In genomic region chr6:127114214-127114613, GRCh38 we compare ENCODE assay signal across 34 cellular contexts. TPM values are rescaled to one million over a fixed set of nuclear protein-coding genes. Genes with fewer than 3 reads are reported as not detected.
"Had no signal": no experiment of that assay in that cellular context is flagged by ENCODE, and none has a peak within 500 bp of the region (broad histone marks: within the 10 kb centered on the region; RNA-seq: fewer than 3 reads in every experiment).

No MANE protein-coding gene starts in this region.

- H3K4me1 ChIP-seq: adrenal gland had no signal

- ATAC-seq: activated CD8-positive, alpha-beta memory T cell treated with anti-CD3 and anti-CD28 coated beads, Interleukin-2, amount 10 ng/mL, durations not matched to agents 7 days and 5 days; activated CD8-positive, alpha-beta T cell treated with anti-CD3 and anti-CD28 coated beads, Interleukin-2, amount 10 ng/mL, durations not matched to agents 7 days and 5 days; activated naive CD8-positive, alpha-beta T cell treated with anti-CD3 and anti-CD28 coated beads, Interleukin-2, amount 50 U/mL, for 24 hours; body of pancreas; effector memory CD8-positive, alpha-beta T cell; heart right ventricle; T-helper 17 cell had no signal

- DNase-seq: activated CD4-positive, alpha-beta memory T cell treated with anti-CD3 and anti-CD28 coated beads for 36 hours; activated CD4-positive, alpha-beta T cell treated with anti-CD3 and anti-CD28 coated beads for 36 hours; activated CD4-positive, alpha-beta T cell treated with anti-CD3 and anti-CD28 coated beads, Interleukin-2, amount 10 ng/mL, durations not matched to agents 24 days and 14 days; activated CD4-positive, CD25-positive, alpha-beta regulatory T cell; activated CD4-positive, CD25-positive, alpha-beta regulatory T cell treated with anti-CD3 and anti-CD28 coated beads, Interleukin-2, amount 50 U/mL, for 72 hours; activated CD8-positive, alpha-beta memory T cell treated with anti-CD3 and anti-CD28 coated beads, Interleukin-2, amount 10 ng/mL, durations not matched to agents 7 days and 5 days; activated CD8-positive, alpha-beta memory T cell treated with anti-CD3 and anti-CD28 coated beads, Interleukin-2, amount 50 U/mL, for 4 hours; activated CD8-positive, alpha-beta T cell treated with anti-CD3 and anti-CD28 coated beads, Interleukin-2, amount 10 ng/mL, durations not matched to agents 7 days and 5 days; activated effector memory CD4-positive, alpha-beta T cell treated with anti-CD3 and anti-CD28 coated beads, Interleukin-2, amount 50 U/mL, for 16 hours; activated naive CD4-positive, alpha-beta T cell treated with anti-CD3 and anti-CD28 coated beads for 36 hours; activated naive CD8-positive, alpha-beta T cell treated with anti-CD3 and anti-CD28 coated beads for 36 hours; activated naive CD8-positive, alpha-beta T cell treated with anti-CD3 and anti-CD28 coated beads, Interleukin-2, amount 50 U/mL, for 24 hours; activated T-cell treated with anti-CD3 and anti-CD28 coated beads, Interleukin-2, amount 50 U/mL, for 1 hour; activated T-cell treated with anti-CD3 and anti-CD28 coated beads, Interleukin-2, amount 50 U/mL, for 48 hours; adrenal gland; amygdala; aorta; body of pancreas; cortex of kidney; dermis blood vessel endothelial cell; effector CD4-positive, alpha-beta T cell; effector memory CD8-positive, alpha-beta T cell; erythroblast; esophagus squamous epithelium; foreskin fibroblast; heart right ventricle; T-helper 1 cell; T-helper 17 cell; T1000 had no signal

- H3K27me3 ChIP-seq: body of pancreas had no signal

- FAIRE-seq: colon, frontal cortex had no signal

- H3K36me3 ChIP-seq: adrenal gland, esophagus squamous epithelium, heart right ventricle had no signal

- H3K9me3 ChIP-seq: adrenal gland, body of pancreas, esophagus squamous epithelium, heart right ventricle had no signal

- H3K4me3 ChIP-seq: adrenal gland, body of pancreas, esophagus squamous epithelium, heart right ventricle had no signal

- H3K27ac ChIP-seq: body of pancreas, esophagus squamous epithelium, heart right ventricle had no signal

RNA-seq across cellular contexts. Expression of gene RSPO3, which starts 4.3 kb away (rescaled TPM):
- total RNA-seq: activated CD4-positive, alpha-beta memory T cell treated with anti-CD3 and anti-CD28 coated beads for 36 hours; activated CD4-positive, alpha-beta T cell treated with anti-CD3 and anti-CD28 coated beads for 36 hours; activated CD4-positive, alpha-beta T cell treated with anti-CD3 and anti-CD28 coated beads, Interleukin-2, amount 10 ng/mL, durations not matched to agents 24 days and 14 days; activated CD8-positive, alpha-beta memory T cell treated with anti-CD3 and anti-CD28 coated beads for 36 hours; activated CD8-positive, alpha-beta memory T cell treated with anti-CD3 and anti-CD28 coated beads, Interleukin-2, amount 10 ng/mL, durations not matched to agents 7 days and 5 days; activated CD8-positive, alpha-beta T cell treated with anti-CD3 and anti-CD28 coated beads, Interleukin-2, amount 10 ng/mL, durations not matched to agents 7 days and 5 days; activated naive CD4-positive, alpha-beta T cell treated with anti-CD3 and anti-CD28 coated beads for 36 hours; activated naive CD8-positive, alpha-beta T cell treated with anti-CD3 and anti-CD28 coated beads for 36 hours; activated T-helper 1 cell treated with anti-CD3 and anti-CD28 coated beads, Interleukin-12 subunit alpha, Interleukin-12 subunit beta, Interleukin-2, Interleukin-4 antibody, amounts not matched to agents 30 ng/mL and 10 ng/mL and 1 ng/mL, durations not matched to agents 14 hours and 24 hours and 36 hours; activated T-helper 2 cell treated with anti-CD3 and anti-CD28 coated beads, Interferon-gamma antibody, Interleukin-2, Interleukin-4, amounts not matched to agents 10 μg/mL and 5 μg/mL and 100 μg/mL, durations not matched to agents 14 hours and 24 hours and 36 hours; T-helper 17 cell had no signal
